Comparison of ENCODE assay signal across 19 cellular contexts in the genomic region with DNA sequence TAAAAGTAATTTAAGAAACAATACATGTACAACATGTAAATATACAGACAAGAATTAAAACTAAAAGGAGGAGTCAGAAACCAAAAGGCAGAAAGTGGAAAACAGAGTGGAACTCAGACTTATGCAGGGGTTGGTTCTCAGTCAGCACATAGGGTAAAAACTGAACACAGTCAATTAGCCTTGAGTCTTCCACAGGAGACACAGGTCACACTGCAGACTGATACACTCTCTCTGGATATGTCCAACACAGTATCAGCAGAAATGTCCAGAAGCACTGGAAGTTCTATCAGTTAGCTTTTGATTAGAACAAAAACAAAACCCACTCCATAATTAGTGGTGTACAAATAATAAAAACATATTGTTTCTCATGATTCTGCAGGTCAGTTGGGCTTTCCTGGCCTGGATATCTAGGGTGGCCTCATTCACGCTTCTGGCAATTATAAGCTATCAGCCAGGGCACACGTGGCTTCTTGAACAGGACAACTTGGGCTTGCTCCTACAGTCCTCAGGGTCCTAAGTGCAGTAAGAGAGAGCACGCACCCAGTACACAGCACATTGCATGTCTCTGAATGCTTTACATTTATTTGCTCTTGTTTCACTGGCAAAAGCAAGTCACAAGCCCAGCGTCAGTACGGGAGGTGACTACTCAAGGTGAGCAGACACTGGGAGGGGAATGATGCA. TPM values are rescaled to one million over a fixed set of nuclear protein-coding genes. Genes with fewer than 3 reads are reported as not detected.
DNase-seq lines count a peak whose midpoint lies in the region; ATAC-seq and TF ChIP-seq lines count a peak whose summit lies in the region.
"Had no signal": no experiment of that assay in that cellular context is flagged by ENCODE, and none has a peak within 500 bp of the region (broad histone marks: within the 10 kb centered on the region; RNA-seq: fewer than 3 reads in every experiment).

No MANE protein-coding gene starts in this region.

- no peak overlapping the region for H3K23ac ChIP-seq in trophoblast cell (ENCODE audit: low read length)

- no peaks in the 10 kb centered on the region for H3K79me1 ChIP-seq in trophoblast cell (ENCODE audit: low read length)

- ATAC-seq in GM19025 (IDR thresholded peaks at IDR 0.05; ENCODE audit: low read depth, unreplicated experiment): peak; percentile 49
- ATAC-seq in HG02610 (IDR thresholded peaks at IDR 0.05; ENCODE audit: unreplicated experiment): peak; percentile 39
- ATAC-seq: natural killer cell had no signal

- no peak overlapping the region for H3K27ac ChIP-seq in trophoblast cell (ENCODE audit: low read depth, low read length)
- H3K27ac ChIP-seq: epithelial cell of prostate, SJCRH30 had no signal

- no peak overlapping the region for H2BK120ac ChIP-seq in trophoblast cell (ENCODE audit: insufficient read depth, low read length, poor library complexity)

- no peak overlapping the region for H3K18ac ChIP-seq in trophoblast cell (ENCODE audit: low read length)

- H3K79me2 ChIP-seq in Loucy (ENCODE audit: insufficient read depth, low read length) (peaks cover 98% of the 10 kb centered on the region), trophoblast cell (ENCODE audit: control insufficient read depth, insufficient read depth, low read length, poor library complexity) (no peaks in the 10 kb centered on the region)

- H3K36me3 ChIP-seq in Loucy (ENCODE audit: insufficient read depth, low read length) (peaks cover 9% of the 10 kb centered on the region), trophoblast cell (ENCODE audit: control insufficient read depth in 1 of 2, insufficient read depth in 2 of 2, low read length in 2 of 2) (no peaks in the 10 kb centered on the region)
- H3K36me3 ChIP-seq: SJCRH30 had no signal

- no peaks in the 10 kb centered on the region for H3K9me2 ChIP-seq in Loucy (replicated peaks; ENCODE audit: low read depth, low read length)

- TF ChIP-seq CTCF in GM10266 (IDR thresholded peaks at IDR 0.05; ENCODE audit: control insufficient read depth, insufficient read depth, low read depth, missing control alignments): no peak
- no peak for TF ChIP-seq CTCF in Loucy (conservative IDR thresholded peaks at IDR 0.05; ENCODE audit: low read length)
- no peak for TF ChIP-seq CTCF in GM13977 (IDR thresholded peaks at IDR 0.05; ENCODE audit: extremely low read depth, insufficient read depth, missing control alignments)

- H2AFZ ChIP-seq in Loucy (ENCODE audit: low read length): no peak overlapping the region
- H2AFZ ChIP-seq in trophoblast cell (ENCODE audit: insufficient read depth, low read length, poor library complexity): no peak overlapping the region

- H3K4ac ChIP-seq in trophoblast cell (ENCODE audit: low read depth, low read length): no peak overlapping the region

- no peak overlapping the region for H4K12ac ChIP-seq in trophoblast cell (ENCODE audit: low read depth, low read length)

- DNase-seq in GM10266 (ENCODE audit: extremely low spot score) (peak; percentile 21), DMS79 (lab: John Stamatoyannopoulos, UW) (no peak), trophoblast cell (no peak), GM13977 (ENCODE audit: low spot score) (no peak), globus pallidus (ENCODE audit: low spot score) (no peak)
- DNase-seq: ACHN; activated CD4-positive, alpha-beta T cell treated with anti-CD3 and anti-CD28 coated beads for 4 hours; activated naive CD4-positive, alpha-beta T cell treated with anti-CD3 and anti-CD28 coated beads for 36 hours; activated T-cell treated with anti-CD3 and anti-CD28 coated beads for 4 hours; natural killer cell; NCI-H187; NCI-H446; SJCRH30; stimulated activated naive CD4-positive, alpha-beta T cell; T1000 had no signal

- H2AK5ac ChIP-seq in trophoblast cell (ENCODE audit: low read length): no peak overlapping the region

- H3K27me3 ChIP-seq in Loucy (ENCODE audit: insufficient read depth, low read length, poor library complexity, severe bottlenecking) (no peaks in the 10 kb centered on the region), trophoblast cell (ENCODE audit: insufficient read depth, low read length) (no peaks in the 10 kb centered on the region)
- H3K27me3 ChIP-seq: SJCRH30 had no signal

- peaks cover 44% of the 10 kb centered on the region for H4K20me1 ChIP-seq in Loucy (ENCODE audit: insufficient read depth, low read length, poor library complexity, severe bottlenecking)

- no peak overlapping the region for H2BK5ac ChIP-seq in trophoblast cell (ENCODE audit: low read depth, low read length, poor library complexity)

- H3K4me2 ChIP-seq in Loucy (ENCODE audit: low read depth, low read length, poor library complexity, severe bottlenecking): peak overlapping the region; percentile 45
- no peak overlapping the region for H3K4me2 ChIP-seq in trophoblast cell (ENCODE audit: low read length)

- H3K4me3 ChIP-seq in Loucy (ENCODE audit: low read length, poor library complexity, severe bottlenecking): no peak overlapping the region
- H3K4me3 ChIP-seq in trophoblast cell (ENCODE audit: low read depth, low read length): no peak overlapping the region
- H3K4me3 ChIP-seq: SJCRH30 had no signal

- H3K9ac ChIP-seq in Loucy (ENCODE audit: low read depth, low read length, poor library complexity, severe bottlenecking): peak overlapping the region; percentile 23
- no peak overlapping the region for H3K9ac ChIP-seq in trophoblast cell (ENCODE audit: low read length)

- no peaks in the 10 kb centered on the region for H3K9me3 ChIP-seq in Loucy (ENCODE audit: insufficient read depth, low read depth, low read length)
- H3K9me3 ChIP-seq in trophoblast cell (ENCODE audit: insufficient read depth, low read depth, low read length): no peaks in the 10 kb centered on the region
- H3K9me3 ChIP-seq: SJCRH30 had no signal

- H2BK12ac ChIP-seq in trophoblast cell (ENCODE audit: low read length): no peak overlapping the region

- WGBS in trophoblast cell (ENCODE audit: extremely low coverage, insufficient coverage, insufficient read length): no CpG with 5 or more reads among the region's 5 CpGs

- H3K4me1 ChIP-seq in Loucy (ENCODE audit: insufficient read depth, low read length, poor library complexity, severe bottlenecking): peaks cover 74% of the 10 kb centered on the region
- H3K4me1 ChIP-seq in trophoblast cell (ENCODE audit: control insufficient read depth in 1 of 2, insufficient read depth in 2 of 2, low read length in 2 of 2): no peaks in the 10 kb centered on the region
- H3K4me1 ChIP-seq: SJCRH30 had no signal

- H3F3A ChIP-seq in Loucy (ENCODE audit: low read depth): 0 out of 2 replicates have a peak, but pooled peaks cover 1% of the 10 kb centered on the region

- in situ Hi-C loops in GM13977 (cut with MboI; ENCODE audit: low pct_unique_long_range_greater_than_20kb, low sequenced_read_pairs, unreplicated experiment): no loop called here

- no peak overlapping the region for H3K14ac ChIP-seq in trophoblast cell (ENCODE audit: low read length)

- no peak overlapping the region for H4K8ac ChIP-seq in trophoblast cell (ENCODE audit: low read depth, low read length)

- no peak overlapping the region for H4K91ac ChIP-seq in trophoblast cell (ENCODE audit: low read depth, low read length)

RNA-seq across cellular contexts. Expression of a gene that starts 21.6 kb away (rescaled TPM):
- 0.25 and 0.43 TPM in 2 replicates for polyA plus RNA-seq in trophoblast cell (2013)
